Comparison of ENCODE assay signal across 1 cellular context in the genomic region with DNA sequence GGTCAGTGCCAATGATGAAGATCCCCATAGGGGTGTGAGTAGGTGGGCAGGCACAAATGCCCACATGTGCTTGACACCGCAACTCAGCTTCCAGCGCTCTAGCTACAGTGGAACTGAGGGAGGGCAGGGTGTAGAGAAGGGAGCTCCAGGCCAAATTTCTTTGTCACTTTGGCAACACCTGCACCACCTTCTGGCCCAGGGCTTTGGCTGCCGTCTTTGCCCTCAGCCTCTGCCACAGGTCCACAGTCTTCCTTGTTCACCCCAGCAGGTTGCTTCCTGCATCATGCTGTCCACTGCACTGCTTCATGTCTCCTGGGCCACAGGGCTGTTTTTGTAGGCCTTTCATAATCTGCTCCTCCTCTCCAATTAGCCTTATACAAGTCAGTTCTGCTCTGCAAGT.
TF ChIP-seq lines count a peak whose summit lies in the region.

No MANE protein-coding gene starts in this region.

TF ChIP-seq in IMR-90, 13 proteins besides CTCF, POLR2A, EP300 and RAD21 (continued from another document):
- TF ChIP-seq, protein P1, sequence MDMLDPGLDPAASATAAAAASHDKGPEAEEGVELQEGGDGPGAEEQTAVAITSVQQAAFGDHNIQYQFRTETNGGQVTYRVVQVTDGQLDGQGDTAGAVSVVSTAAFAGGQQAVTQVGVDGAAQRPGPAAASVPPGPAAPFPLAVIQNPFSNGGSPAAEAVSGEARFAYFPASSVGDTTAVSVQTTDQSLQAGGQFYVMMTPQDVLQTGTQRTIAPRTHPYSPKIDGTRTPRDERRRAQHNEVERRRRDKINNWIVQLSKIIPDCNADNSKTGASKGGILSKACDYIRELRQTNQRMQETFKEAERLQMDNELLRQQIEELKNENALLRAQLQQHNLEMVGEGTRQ (IDR thresholded peaks at IDR 0.05; ENCODE audit: low read depth, low read length), result no peak
- no peak for TF ChIP-seq FOS (IDR thresholded peaks at IDR 0.05; ENCODE audit: low read depth, low read length)
- no peak for TF ChIP-seq MXI1 (IDR thresholded peaks at IDR 0.05; ENCODE audit: borderline replicate concordance, low read depth, low read length)
- no peak for TF ChIP-seq RFX5 (IDR thresholded peaks at IDR 0.05; ENCODE audit: low read depth, low read length)
- no peak for TF ChIP-seq SMC3 (IDR thresholded peaks at IDR 0.05; ENCODE audit: low read depth, low read length)
- no peak for TF ChIP-seq MAZ (IDR thresholded peaks at IDR 0.05; ENCODE audit: borderline replicate concordance, low read depth, low read length)
- TF ChIP-seq RCOR1 (IDR thresholded peaks at IDR 0.05; ENCODE audit: insufficient replicate concordance, low read length), result no peak
- TF ChIP-seq ELK1 (IDR thresholded peaks at IDR 0.05; ENCODE audit: borderline replicate concordance, low read depth, low read length), result no peak
